1 cellular context compared by ENCODE assay signal in genomic region chr11:66408488-66409214, GRCh38.
TF ChIP-seq lines count a peak whose summit lies in the region.

No MANE protein-coding gene starts in this region.

TF ChIP-seq in HEK293, 187 proteins besides CTCF, POLR2A, EP300 and RAD21 (continued from another document):
- TF ChIP-seq ZNF2 (tag by site-specific recombination; IDR thresholded peaks at IDR 0.05) (peak; percentile 91), MEIS1 (CRISPR knock-in tag; IDR thresholded peaks at IDR 0.05; ENCODE audit: borderline replicate concordance) (no peak), ZNF112 (tag by site-specific recombination; IDR thresholded peaks at IDR 0.05) (no peak), KLF10 (tag by site-specific recombination; IDR thresholded peaks at IDR 0.05) (no peak; the same call in 1 of the 2 replicates), PRDM6 (tag by site-specific recombination; IDR thresholded peaks at IDR 0.05) (no peak), ZSCAN18 (tag by site-specific recombination; IDR thresholded peaks at IDR 0.05) (no peak)
